ENCODE assay signal across 1 cellular context in genomic region chr10:97318772-97319651, GRCh38.
TF ChIP-seq lines count a peak whose summit lies in the region.

Gene FRAT1, plus strand, starts transcription at chr10:97319271. Its CDS starts 183 bp downstream, at chr10:97319454.

TF ChIP-seq in K562, 482 proteins besides CTCF, POLR2A, EP300 and RAD21 (continued from another document and continues in another):
- TF ChIP-seq, protein P1, sequence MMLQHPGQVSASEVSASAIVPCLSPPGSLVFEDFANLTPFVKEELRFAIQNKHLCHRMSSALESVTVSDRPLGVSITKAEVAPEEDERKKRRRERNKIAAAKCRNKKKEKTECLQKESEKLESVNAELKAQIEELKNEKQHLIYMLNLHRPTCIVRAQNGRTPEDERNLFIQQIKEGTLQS (IDR thresholded peaks at IDR 0.05), result peak; percentile 98
- TF ChIP-seq, protein P1 (CRISPR knock-in tag; conservative IDR thresholded peaks at IDR 0.05), result peak; percentile 73; the same call in 1 of the 2 replicates
- peak; percentile 48 to 99; a peak in 2 of 4 replicates for TF ChIP-seq NONO (IDR thresholded peaks at IDR 0.05; ENCODE audit: low read depth in 2 of 2, low read length in 1 of 2)
- peak; percentile 68 for TF ChIP-seq SAP30 (IDR thresholded peaks at IDR 0.05; ENCODE audit: borderline replicate concordance, insufficient read depth, low read depth, low read length, poor library complexity, severe bottlenecking)
- TF ChIP-seq SUPT5H (IDR thresholded peaks at IDR 0.05), result 0 out of 2 replicates have a peak, but pooled peaks have one; percentile 38
- TF ChIP-seq ILF3 (IDR thresholded peaks at IDR 0.05; ENCODE audit: borderline replicate concordance), result peak; percentile 67; the same call in 1 of the 2 replicates
- TF ChIP-seq ASH1L (IDR thresholded peaks at IDR 0.05; ENCODE audit: borderline replicate concordance, low read depth, partially characterized antibody), result peak; percentile 77
- TF ChIP-seq ZNF146 (CRISPR knock-in tag; IDR thresholded peaks at IDR 0.05; ENCODE audit: unreplicated experiment), result no peak
- peak; percentile 100 for TF ChIP-seq FOXK2 (conservative IDR thresholded peaks at IDR 0.05 in 1 of 2, IDR thresholded peaks at IDR 0.05 in 1 of 2; ENCODE audit: low read depth in 2 of 2)
- no peak for TF ChIP-seq TCF15 (CRISPR knock-in tag; IDR thresholded peaks at IDR 0.05)
- TF ChIP-seq L3MBTL2 (IDR thresholded peaks at IDR 0.05), result peak; percentile 64; the same call in 1 of the 2 replicates
- TF ChIP-seq CTBP1 (IDR thresholded peaks at IDR 0.05; ENCODE audit: borderline replicate concordance), result peak; percentile 28; the same call in 1 of the 2 replicates
- 0 out of 2 replicates have a peak, but pooled peaks have one; percentile 11 for TF ChIP-seq POLR2AphosphoS5 (IDR thresholded peaks at IDR 0.05; ENCODE audit: control insufficient read depth, insufficient read depth, low read depth, low read length)
- TF ChIP-seq CBX1 (IDR thresholded peaks at IDR 0.05; ENCODE audit: low read depth), result peak; percentile 44; the same call in 1 of the 2 replicates
- 0 out of 2 replicates have a peak, but pooled peaks have one; percentile 73 for TF ChIP-seq NBN (IDR thresholded peaks at IDR 0.05; ENCODE audit: low read depth)
- peak; percentile 85 for TF ChIP-seq SOX6 (IDR thresholded peaks at IDR 0.05)
- peak; percentile 78 to 89 for TF ChIP-seq FOXA3 (CRISPR knock-in tag; conservative IDR thresholded peaks at IDR 0.05 in 1 of 2, IDR thresholded peaks at IDR 0.05 in 1 of 2)
- TF ChIP-seq, protein P2, sequence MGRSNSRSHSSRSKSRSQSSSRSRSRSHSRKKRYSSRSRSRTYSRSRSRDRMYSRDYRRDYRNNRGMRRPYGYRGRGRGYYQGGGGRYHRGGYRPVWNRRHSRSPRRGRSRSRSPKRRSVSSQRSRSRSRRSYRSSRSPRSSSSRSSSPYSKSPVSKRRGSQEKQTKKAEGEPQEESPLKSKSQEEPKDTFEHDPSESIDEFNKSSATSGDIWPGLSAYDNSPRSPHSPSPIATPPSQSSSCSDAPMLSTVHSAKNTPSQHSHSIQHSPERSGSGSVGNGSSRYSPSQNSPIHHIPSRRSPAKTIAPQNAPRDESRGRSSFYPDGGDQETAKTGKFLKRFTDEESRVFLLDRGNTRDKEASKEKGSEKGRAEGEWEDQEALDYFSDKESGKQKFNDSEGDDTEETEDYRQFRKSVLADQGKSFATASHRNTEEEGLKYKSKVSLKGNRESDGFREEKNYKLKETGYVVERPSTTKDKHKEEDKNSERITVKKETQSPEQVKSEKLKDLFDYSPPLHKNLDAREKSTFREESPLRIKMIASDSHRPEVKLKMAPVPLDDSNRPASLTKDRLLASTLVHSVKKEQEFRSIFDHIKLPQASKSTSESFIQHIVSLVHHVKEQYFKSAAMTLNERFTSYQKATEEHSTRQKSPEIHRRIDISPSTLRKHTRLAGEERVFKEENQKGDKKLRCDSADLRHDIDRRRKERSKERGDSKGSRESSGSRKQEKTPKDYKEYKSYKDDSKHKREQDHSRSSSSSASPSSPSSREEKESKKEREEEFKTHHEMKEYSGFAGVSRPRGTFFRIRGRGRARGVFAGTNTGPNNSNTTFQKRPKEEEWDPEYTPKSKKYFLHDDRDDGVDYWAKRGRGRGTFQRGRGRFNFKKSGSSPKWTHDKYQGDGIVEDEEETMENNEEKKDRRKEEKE (IDR thresholded peaks at IDR 0.05; ENCODE audit: borderline replicate concordance in 1 of 2, control insufficient read depth in 1 of 2, low read depth in 2 of 2, low read length in 1 of 2), result peak in 1 of 2 experiments; percentile 96; a peak in 2 of 4 replicates
- TF ChIP-seq NFIC (IDR thresholded peaks at IDR 0.05), result no peak
- TF ChIP-seq MYBL2 (IDR thresholded peaks at IDR 0.05; ENCODE audit: low read depth), result no peak
- TF ChIP-seq MYBL2 (CRISPR knock-in tag; IDR thresholded peaks at IDR 0.05; ENCODE audit: borderline replicate concordance), result no peak
- TF ChIP-seq MGA (IDR thresholded peaks at IDR 0.05), result peak; percentile 92
- TF ChIP-seq TAF1 (IDR thresholded peaks at IDR 0.05; ENCODE audit: control insufficient read depth, extremely low read depth, insufficient read depth, low read length, severe bottlenecking), result peak; percentile 46
- TF ChIP-seq PRDM10 (IDR thresholded peaks at IDR 0.05; ENCODE audit: partially characterized antibody), result peak; percentile 100
- TF ChIP-seq HMG20A (CRISPR knock-in tag; conservative IDR thresholded peaks at IDR 0.05), result no peak
- peak in 1 of 3 experiments; percentile 78; a peak in 2 of 6 replicates for TF ChIP-seq ZBTB11 (CRISPR knock-in tag; IDR thresholded peaks at IDR 0.05)
- TF ChIP-seq VEZF1 (CRISPR knock-in tag; IDR thresholded peaks at IDR 0.05), result peak; percentile 62
- peak; percentile 41; the same call in 1 of the 2 replicates for TF ChIP-seq MAFF (IDR thresholded peaks at IDR 0.05; ENCODE audit: low read length)
